In the genomic region with DNA sequence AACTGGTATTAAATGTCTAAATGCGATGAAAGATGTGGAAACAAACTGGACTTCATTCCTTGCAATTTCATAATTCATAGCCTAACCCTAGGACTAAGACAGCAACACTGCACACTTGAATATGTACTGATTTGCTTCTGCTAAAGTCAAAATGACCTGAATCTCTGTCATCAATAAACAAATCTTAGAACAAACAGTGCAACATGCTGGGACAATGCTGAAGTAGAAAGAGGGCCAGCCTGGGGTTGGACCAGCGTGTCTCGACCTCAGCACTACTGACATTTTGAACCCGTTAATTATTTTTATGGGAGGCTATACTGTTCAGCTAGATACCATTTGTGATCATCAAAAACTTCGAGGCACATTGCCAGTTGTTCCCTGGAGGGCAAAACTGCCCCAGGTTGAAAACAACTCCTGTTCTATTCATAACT, we compare ENCODE assay signal across 12 cellular contexts. TPM values are rescaled to one million over a fixed set of nuclear protein-coding genes. Genes with fewer than 3 reads are reported as not detected.
DNase-seq lines count a peak whose midpoint lies in the region; TF ChIP-seq lines count a peak whose summit lies in the region.
"Had no signal": no experiment of that assay in that cellular context is flagged by ENCODE, and none has a peak within 500 bp of the region (broad histone marks: within the 10 kb centered on the region; RNA-seq: fewer than 3 reads in every experiment).

No MANE protein-coding gene starts in this region.

- H3K36me3 ChIP-seq in esophagus (ENCODE audit: control insufficient read depth in 2 of 2, insufficient read depth in 2 of 2, low read length in 1 of 2): no peaks in the 10 kb centered on the region

- no peak for DNase-seq in nephron progenitor cell
- DNase-seq in ureter (ENCODE audit: low spot score): peak; percentile 54
- DNase-seq in cerebellar nuclear complex (lab: John Stamatoyannopoulos, UW): no peak
- DNase-seq in NCI-H774 (lab: John Stamatoyannopoulos, UW): no peak
- no peak for DNase-seq in NCI-H345 (lab: John Stamatoyannopoulos, UW)
- DNase-seq: DMS153; NCI-H1436 treated with DMSO at 0.1 percent for 48 hours; NK-92 treated with Interleukin-12 subunit alpha and Interleukin-12 subunit beta, amount 100 ng/mL, for 24 hours had no signal

- peaks cover 3% of the 10 kb centered on the region for H3K9me3 Mint-ChIP-seq in nephron progenitor cell

- H3K27ac ChIP-seq in adipose tissue (ENCODE audit: low read depth, low read length) (peak overlapping the region; percentile 53), esophagus (ENCODE audit: low read depth in 2 of 2, low read length in 1 of 2) (peak overlapping the region; percentile 66 to 78)

- peak overlapping the region; percentile 99 for H3K27ac Mint-ChIP-seq in nephron progenitor cell
- H3K27ac Mint-ChIP-seq: activated naive CD8-positive, alpha-beta T cell; T-helper 1 cell treated with Interleukin-12 subunit alpha and Interleukin-12 subunit beta and Interleukin-4 antibody, amounts not matched to agents 30 μg/mL and 1 μg/mL, for 36 hours had no signal

- H3K27me3 Mint-ChIP-seq in nephron progenitor cell (ENCODE audit: low read depth, poor library complexity): no peaks in the 10 kb centered on the region
- H3K27me3 Mint-ChIP-seq: activated naive CD8-positive, alpha-beta T cell had no signal

- peaks cover 80% of the 10 kb centered on the region for H3K4me1 Mint-ChIP-seq in nephron progenitor cell

- H3K27me3 ChIP-seq in esophagus (ENCODE audit: control insufficient read depth in 1 of 2, insufficient read depth in 2 of 2, low read length in 2 of 2): no peaks in the 10 kb centered on the region

- H3K36me3 Mint-ChIP-seq in nephron progenitor cell (ENCODE audit: low read depth): peaks cover 9% of the 10 kb centered on the region
- H3K36me3 Mint-ChIP-seq: activated naive CD8-positive, alpha-beta T cell had no signal

- no peak overlapping the region for H3K4me3 ChIP-seq in esophagus (ENCODE audit: low read depth in 1 of 2, low read length in 2 of 2)

- no peaks in the 10 kb centered on the region for H3K9me3 ChIP-seq in esophagus (ENCODE audit: control insufficient read depth in 2 of 2, insufficient read depth in 1 of 2, low read depth in 1 of 2, low read length in 1 of 2)

- WGBS in adipose tissue, 3 donors: 71 to 93% (median 79%) methylated on average over 5 of the region's 5 CpGs
- whole genome bisulfite sequencing in esophagus, 2 donors: 38 to 64% methylated on average over 5 of the region's 5 CpGs

- no peak for TF ChIP-seq CTCF in nephron progenitor cell (IDR thresholded peaks at IDR 0.05)

- peaks cover 3 to 20% of the 10 kb centered on the region in 2 donors for H3K4me1 ChIP-seq in esophagus (ENCODE audit: control insufficient read depth in 2 of 2, insufficient read depth in 2 of 2, low read length in 1 of 2)

- H3K4me3 Mint-ChIP-seq in nephron progenitor cell: no peak overlapping the region
- H3K4me3 Mint-ChIP-seq: activated naive CD8-positive, alpha-beta T cell; T-helper 1 cell treated with Interleukin-12 subunit alpha and Interleukin-12 subunit beta and Interleukin-4 antibody, amounts not matched to agents 30 μg/mL and 1 μg/mL, for 36 hours had no signal

RNA-seq across cellular contexts. Expression of gene MYOF, which starts 47.1 kb away (rescaled TPM):
- polyA plus RNA-seq in adipose tissue (10 to 100 TPM in 2 of 3 donors, 1 to 10 TPM in 1; 6.2 to 32.1 (median 11.6) TPM), esophagus (10 to 100 TPM; 30.2 to 32.1 TPM)
- total RNA-seq in ureter: 339 TPM
